ENCODE assay signal across 1 cellular context in the genomic region with DNA sequence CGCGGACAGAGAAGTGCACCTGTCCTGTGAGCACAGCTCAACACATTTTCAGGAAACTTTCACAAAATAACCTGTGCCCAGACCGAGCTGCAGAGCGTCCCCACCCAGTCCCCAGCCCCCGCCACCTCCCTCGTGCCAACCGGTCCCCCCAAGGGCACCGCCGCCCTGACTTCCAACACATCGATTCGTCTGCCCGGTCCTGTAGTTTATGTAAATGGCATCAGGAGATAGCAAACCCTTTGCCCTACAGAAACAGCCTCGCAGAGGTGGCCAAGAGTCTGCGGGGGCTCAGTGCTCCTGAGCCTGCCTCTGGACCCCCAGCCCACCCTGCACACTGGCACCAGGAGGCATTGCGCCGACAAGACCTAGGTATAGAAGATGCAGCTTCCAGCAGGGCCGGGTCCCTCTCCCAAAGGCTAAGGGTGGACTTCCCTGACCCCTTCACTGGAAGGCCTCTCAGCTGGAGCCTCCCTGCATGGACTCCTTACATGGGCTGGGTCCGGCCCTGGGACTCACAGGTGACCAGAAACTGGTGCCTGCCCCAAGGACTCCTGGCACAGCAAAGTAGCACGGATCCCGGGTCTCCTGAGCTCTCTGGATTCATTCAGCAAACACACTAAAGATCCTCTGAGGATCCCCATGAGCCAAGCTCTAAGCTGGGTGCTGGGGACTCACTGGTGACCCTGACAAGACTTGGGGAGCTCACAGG.
TF ChIP-seq lines count a peak whose summit lies in the region.

No MANE protein-coding gene starts in this region.

TF ChIP-seq in A549, 52 proteins besides CTCF, POLR2A, EP300 and RAD21 (continued from another document):
- TF ChIP-seq, protein P1, sequence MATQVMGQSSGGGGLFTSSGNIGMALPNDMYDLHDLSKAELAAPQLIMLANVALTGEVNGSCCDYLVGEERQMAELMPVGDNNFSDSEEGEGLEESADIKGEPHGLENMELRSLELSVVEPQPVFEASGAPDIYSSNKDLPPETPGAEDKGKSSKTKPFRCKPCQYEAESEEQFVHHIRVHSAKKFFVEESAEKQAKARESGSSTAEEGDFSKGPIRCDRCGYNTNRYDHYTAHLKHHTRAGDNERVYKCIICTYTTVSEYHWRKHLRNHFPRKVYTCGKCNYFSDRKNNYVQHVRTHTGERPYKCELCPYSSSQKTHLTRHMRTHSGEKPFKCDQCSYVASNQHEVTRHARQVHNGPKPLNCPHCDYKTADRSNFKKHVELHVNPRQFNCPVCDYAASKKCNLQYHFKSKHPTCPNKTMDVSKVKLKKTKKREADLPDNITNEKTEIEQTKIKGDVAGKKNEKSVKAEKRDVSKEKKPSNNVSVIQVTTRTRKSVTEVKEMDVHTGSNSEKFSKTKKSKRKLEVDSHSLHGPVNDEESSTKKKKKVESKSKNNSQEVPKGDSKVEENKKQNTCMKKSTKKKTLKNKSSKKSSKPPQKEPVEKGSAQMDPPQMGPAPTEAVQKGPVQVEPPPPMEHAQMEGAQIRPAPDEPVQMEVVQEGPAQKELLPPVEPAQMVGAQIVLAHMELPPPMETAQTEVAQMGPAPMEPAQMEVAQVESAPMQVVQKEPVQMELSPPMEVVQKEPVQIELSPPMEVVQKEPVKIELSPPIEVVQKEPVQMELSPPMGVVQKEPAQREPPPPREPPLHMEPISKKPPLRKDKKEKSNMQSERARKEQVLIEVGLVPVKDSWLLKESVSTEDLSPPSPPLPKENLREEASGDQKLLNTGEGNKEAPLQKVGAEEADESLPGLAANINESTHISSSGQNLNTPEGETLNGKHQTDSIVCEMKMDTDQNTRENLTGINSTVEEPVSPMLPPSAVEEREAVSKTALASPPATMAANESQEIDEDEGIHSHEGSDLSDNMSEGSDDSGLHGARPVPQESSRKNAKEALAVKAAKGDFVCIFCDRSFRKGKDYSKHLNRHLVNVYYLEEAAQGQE (IDR thresholded peaks at IDR 0.05), result no peak
- TF ChIP-seq TP53 (CRISPR knock-in tag; IDR thresholded peaks at IDR 0.05) (no peak), HEYL (CRISPR knock-in tag; IDR thresholded peaks at IDR 0.05) (no peak), POLR2AphosphoS2 (conservative IDR thresholded peaks at IDR 0.05; ENCODE audit: low read length) (no peak), NR3C1 (IDR thresholded peaks at IDR 0.05) (no peak), GATA3 (IDR thresholded peaks at IDR 0.05; ENCODE audit: borderline replicate concordance) (no peak), MAFK (IDR thresholded peaks at IDR 0.05; ENCODE audit: partially characterized antibody) (no peak)
